ENCODE assay signal across 24 cellular contexts in genomic region chr16:35298460-35299243, GRCh38.
A peak's percentile ranks its signal among the peaks of the same experiment; 100 is the strongest.
DNase-seq lines count a peak whose midpoint lies in the region; ATAC-seq and TF ChIP-seq lines count a peak whose summit lies in the region.
"Had no signal": no experiment of that assay in that cellular context is flagged by ENCODE, and none has a peak within 500 bp of the region (broad histone marks: within the 10 kb centered on the region; RNA-seq: fewer than 3 reads in every experiment).

No MANE protein-coding gene starts in this region.

- H4K20me1 ChIP-seq in mammary epithelial cell (ENCODE audit: insufficient read depth, low read length), result no peaks in the 10 kb centered on the region

- no peak overlapping the region for H3K4me3 Mint-ChIP-seq in MCF 10A (ENCODE audit: unreplicated experiment)
- no peak overlapping the region for H3K4me3 Mint-ChIP-seq in CD4-positive, alpha-beta T cell
- H3K4me3 Mint-ChIP-seq: H9, HFFc6 had no signal

- POLR2A ChIA-PET in MCF 10A (lab: Yijun Ruan, JAX), result interaction anchor here (1.0 to 1.3 kb wide), 2 partner anchors 11 to 62 kb away, joined by 3 read pairs; no protein-coding TSS in a partner anchor
- POLR2A ChIA-PET in CD4-positive, alpha-beta T cell (lab: Charles Lee), result no interaction called here

- no peaks in the 10 kb centered on the region for H3K27me3 Mint-ChIP-seq in MCF 10A (ENCODE audit: insufficient read depth, unreplicated experiment)
- H3K27me3 Mint-ChIP-seq in CD4-positive, alpha-beta T cell, result no peaks in the 10 kb centered on the region
- H3K27me3 Mint-ChIP-seq: CD8-positive, alpha-beta memory T cell had no signal

- H3K4me3 ChIP-seq in breast epithelium (no peak overlapping the region), mammary epithelial cell (replicated peaks in 1 of 3; ENCODE audit: insufficient read depth in 1 of 3, low read depth in 2 of 3, low read length in 3 of 3) (no peak overlapping the region), left lung (no peak overlapping the region)
- H3K4me3 ChIP-seq: SJSA1 had no signal

- no peak overlapping the region for H2AFZ ChIP-seq in mammary epithelial cell (ENCODE audit: low read depth, low read length)

- dilution Hi-C loops in mammary epithelial cell (cut with HindIII; ENCODE audit: low sequenced_read_pairs), result no loop called here

- H3K4me1 Mint-ChIP-seq in MCF 10A (ENCODE audit: insufficient read depth, unreplicated experiment), result peaks cover 20% of the 10 kb centered on the region
- H3K4me1 Mint-ChIP-seq in CD4-positive, alpha-beta T cell (ENCODE audit: low read depth), result no peaks in the 10 kb centered on the region
- H3K4me1 Mint-ChIP-seq: H9 had no signal

- intact Hi-C loops in MCF 10A (cut with micrococcal nuclease), result loop anchor here (10.0 kb wide), 1 partner anchor 164 kb away; no protein-coding TSS in a partner anchor
- intact Hi-C loops in breast epithelium (cut with DNase I; ENCODE audit: low total_unique reads), result no loop called here
- intact Hi-C loops in mammary epithelial cell (cut with micrococcal nuclease), result loop anchor here (1.0 to 10.0 kb wide), 2 partner anchors 67 to 436 kb away; no protein-coding TSS in a partner anchor
- intact Hi-C loops in left lung (cut with DNase I), result no loop called here
- intact Hi-C loops in posterior cingulate gyrus (cut with DNase I), result no loop called here
- intact Hi-C loops in CD4-positive, alpha-beta T cell (cut with DNase I, micrococcal nuclease), result no loop called here

- WGBS in mammary epithelial cell (ENCODE audit: low coverage, missing lambda C conversion rate), result 10% methylated on average over 2 of the region's 2 CpGs

- no peak for TF ChIP-seq CTCF in MCF 10A (IDR thresholded peaks at IDR 0.05; ENCODE audit: unreplicated experiment)
- no peak for TF ChIP-seq CTCF in breast epithelium (IDR thresholded peaks at IDR 0.05)
- no peak for TF ChIP-seq CTCF in mammary epithelial cell (conservative IDR thresholded peaks at IDR 0.05 in 1 of 2, IDR thresholded peaks at IDR 0.05 in 1 of 2; ENCODE audit: extremely low read depth in 1 of 2, insufficient read depth in 1 of 2, low read depth in 1 of 2, low read length in 2 of 2)
- no peak for TF ChIP-seq CTCF in left lung (IDR thresholded peaks at IDR 0.05)
- TF ChIP-seq CTCF in CD4-positive, alpha-beta T cell (IDR thresholded peaks at IDR 0.05), result no peak

- H3K9ac ChIP-seq in mammary epithelial cell (ENCODE audit: insufficient read depth, low read length), result no peak overlapping the region

- in situ Hi-C loops in mammary epithelial cell (cut with MboI; ENCODE audit: low sequenced_read_pairs in 2 of 2), result no loop called here

- H3K79me2 ChIP-seq in mammary epithelial cell (ENCODE audit: insufficient read depth, low read length), result no peaks in the 10 kb centered on the region

- peak; percentile 57 for ATAC-seq in left lung
- no peak for ATAC-seq in CD4-positive, alpha-beta T cell (ENCODE audit: poor library complexity)
- ATAC-seq: Panc1, Right ventricle myocardium inferior had no signal

- CTCF ChIA-PET in MCF 10A (lab: Yijun Ruan, JAX) (interaction anchor here (0.6 kb wide), 1 partner anchor 70 kb away, joined by 3 read pairs; no protein-coding TSS in a partner anchor), mammary epithelial cell (lab: Charles Lee; ENCODE audit: low non-redundant PET) (no interaction called here)
- CTCF ChIA-PET in CD4-positive, alpha-beta T cell (lab: Charles Lee), result no interaction called here

- H3K27ac ChIP-seq in breast epithelium (no peak overlapping the region), mammary epithelial cell (ENCODE audit: insufficient read depth, low read depth, low read length) (peak overlapping the region; percentile 63), left lung (no peak overlapping the region)
- no peak overlapping the region for H3K27ac ChIP-seq in CD4-positive, alpha-beta T cell (ENCODE audit: low read depth, low read length)
- H3K27ac ChIP-seq: HL-60, SJSA1 had no signal

- no peaks in the 10 kb centered on the region for H3K36me3 ChIP-seq in breast epithelium
- H3K36me3 ChIP-seq in mammary epithelial cell (ENCODE audit: insufficient read depth, low read length), result no peaks in the 10 kb centered on the region
- H3K36me3 ChIP-seq in left lung, result no peaks in the 10 kb centered on the region
- H3K36me3 ChIP-seq: SJSA1 had no signal

- H3K4me2 ChIP-seq in mammary epithelial cell (ENCODE audit: insufficient read depth, low read depth, low read length), result peak overlapping the region; percentile 51

- H3K4me1 ChIP-seq in breast epithelium (no peaks in the 10 kb centered on the region), mammary epithelial cell (ENCODE audit: insufficient read depth, low read length) (peaks cover 27% of the 10 kb centered on the region), left lung (no peaks in the 10 kb centered on the region)
- H3K4me1 ChIP-seq: SJSA1 had no signal

- TF ChIP-seq POLR2A in breast epithelium (IDR thresholded peaks at IDR 0.05), result no peak

- peaks cover 6% of the 10 kb centered on the region for H3K36me3 Mint-ChIP-seq in MCF 10A (ENCODE audit: insufficient read depth, unreplicated experiment)
- no peaks in the 10 kb centered on the region for H3K36me3 Mint-ChIP-seq in CD4-positive, alpha-beta T cell (ENCODE audit: low read depth)
- H3K36me3 Mint-ChIP-seq: CD8-positive, alpha-beta memory T cell had no signal

- DNase-seq in MCF 10A (ENCODE audit: unreplicated experiment) (peak; percentile 71), breast epithelium (ENCODE audit: low spot score in 2 of 2) (no peak), mammary epithelial cell (peak; percentile 38), left lung (no peak), posterior cingulate gyrus (no peak), GOT3 (lab: John Stamatoyannopoulos, UW) (no peak)
- no peak for DNase-seq in CD4-positive, alpha-beta T cell
- DNase-seq: AML-193; C1 segment of cervical spinal cord; Calu3; CD8-positive, alpha-beta memory T cell; DMS153; H9; HFFc6; Karpas-422; NCI-H1417; NCI-H1694 treated with DMSO at 0.1 percent for 48 hours; NCI-H2107; NCI-H2227 treated with DMSO at 0.1 percent for 48 hours; NCI-H510A had no signal

- no peak overlapping the region for H3K27ac Mint-ChIP-seq in MCF 10A (ENCODE audit: low read depth, unreplicated experiment)
- H3K27ac Mint-ChIP-seq in CD4-positive, alpha-beta T cell, result no peak overlapping the region
- H3K27ac Mint-ChIP-seq: CD8-positive, alpha-beta memory T cell; H9; HFFc6 had no signal

- H3K9me3 ChIP-seq in breast epithelium, result no peaks in the 10 kb centered on the region
- no peaks in the 10 kb centered on the region for H3K9me3 ChIP-seq in mammary epithelial cell (replicated peaks; ENCODE audit: insufficient read depth, low read length)
- H3K9me3 ChIP-seq in left lung, result peaks cover 0 to 17% of the 10 kb centered on the region in 2 donors
- H3K9me3 ChIP-seq in CD4-positive, alpha-beta T cell (ENCODE audit: control insufficient read depth, low read length), result no peaks in the 10 kb centered on the region
- H3K9me3 ChIP-seq: SJSA1 had no signal

- no peaks in the 10 kb centered on the region for H3K9me3 Mint-ChIP-seq in MCF 10A (ENCODE audit: unreplicated experiment)
- peaks cover 22% of the 10 kb centered on the region for H3K9me3 Mint-ChIP-seq in CD4-positive, alpha-beta T cell

- H3K27me3 ChIP-seq in breast epithelium (no peaks in the 10 kb centered on the region), mammary epithelial cell (ENCODE audit: insufficient read depth, low read length) (no peaks in the 10 kb centered on the region), left lung (no peaks in the 10 kb centered on the region)
- H3K27me3 ChIP-seq in CD4-positive, alpha-beta T cell (ENCODE audit: control insufficient read depth, insufficient read depth, low read length), result no peaks in the 10 kb centered on the region
- H3K27me3 ChIP-seq: SJSA1 had no signal

- BruUV-seq in MCF 10A (replicated peaks; lab: Mats Ljungman, UMichigan), result no TSS peak
- no TSS peak for BruUV-seq in mammary epithelial cell (replicated peaks; lab: Mats Ljungman, UMichigan)

Comparison
In these comparisons a context has a peak if more than half of its experiments do, and no peak if none do; other contexts are left out.
1. DNase-seq: peak in MCF 10A (single experiment) and mammary epithelial cell (single experiment); none in breast epithelium (0 of 2), left lung (0 of 2), posterior cingulate gyrus (0 of 10), CD4-positive, alpha-beta T cell (0 of 10) and GOT3 (single experiment).
2. intact Hi-C loops: an anchor here in MCF 10A (10.0 kb wide) and mammary epithelial cell (1.0 to 10.0 kb wide); none called in breast epithelium, left lung, posterior cingulate gyrus and CD4-positive, alpha-beta T cell.